In genomic region chr4:15159477-15160019, GRCh38 we compare ENCODE assay signal across 28 cellular contexts.
DNase-seq lines count a peak whose midpoint lies in the region; ATAC-seq and TF ChIP-seq lines count a peak whose summit lies in the region.
"Had no signal": no experiment of that assay in that cellular context is flagged by ENCODE, and none has a peak within 500 bp of the region (broad histone marks: within the 10 kb centered on the region; RNA-seq: fewer than 3 reads in every experiment).

No MANE protein-coding gene starts in this region.

- H3K4me3 ChIP-seq in BE2C (ENCODE audit: low read depth, low read length) = no peak overlapping the region
- H3K4me3 ChIP-seq in WERI-Rb-1 (ENCODE audit: low read depth, low read length) = no peak overlapping the region
- H3K4me3 ChIP-seq in esophagus squamous epithelium = no peak overlapping the region
- H3K4me3 ChIP-seq: BLaER1, breast epithelium, colonic mucosa, heart left ventricle, pancreas, testis had no signal

- WGBS in esophagus squamous epithelium, 2 donors = 85 to 90% methylated on average over 3 of the region's 3 CpGs

- TF ChIP-seq CTCF in BE2C (IDR thresholded peaks at IDR 0.05; ENCODE audit: low read depth, low read length) = 0 out of 2 replicates have a peak, but pooled peaks have one; percentile 6
- no peak for TF ChIP-seq CTCF in WERI-Rb-1 (IDR thresholded peaks at IDR 0.05; ENCODE audit: low read depth, low read length)
- TF ChIP-seq CTCF in esophagus squamous epithelium (IDR thresholded peaks at IDR 0.05) = no peak

- H3K9me3 ChIP-seq in BE2C (no peaks in the 10 kb centered on the region), WERI-Rb-1 (ENCODE audit: severe bottlenecking) (peaks cover 6% of the 10 kb centered on the region), esophagus squamous epithelium (no peaks in the 10 kb centered on the region)
- H3K9me3 ChIP-seq: BLaER1, breast epithelium, colonic mucosa, pancreas, testis had no signal

- no peaks in the 10 kb centered on the region for H3K36me3 ChIP-seq in BE2C
- H3K36me3 ChIP-seq in WERI-Rb-1 = no peaks in the 10 kb centered on the region
- H3K36me3 ChIP-seq in esophagus squamous epithelium = no peaks in the 10 kb centered on the region
- H3K36me3 ChIP-seq: BLaER1, breast epithelium, colonic mucosa, heart left ventricle, pancreas had no signal

- H3K27ac ChIP-seq in WERI-Rb-1 (peak overlapping the region; percentile 50), esophagus squamous epithelium (peak overlapping the region; percentile 27 to 84 (median 80))
- H3K27ac ChIP-seq: BLaER1, breast epithelium, colonic mucosa, foreskin keratinocyte, heart left ventricle, pancreas, testis had no signal

- no peaks in the 10 kb centered on the region for H3K4me1 ChIP-seq in BE2C
- H3K4me1 ChIP-seq in esophagus squamous epithelium = peaks cover 0 to 45% (median 8%) of the 10 kb centered on the region in 3 donors
- H3K4me1 ChIP-seq: BLaER1, breast epithelium, colonic mucosa, heart left ventricle, pancreas, testis had no signal

- ATAC-seq in GM18511 (IDR thresholded peaks at IDR 0.05; ENCODE audit: unreplicated experiment) (no peak), HG02759 (IDR thresholded peaks at IDR 0.05; ENCODE audit: unreplicated experiment) (no peak)
- ATAC-seq: heart left ventricle, pancreas had no signal

- DNase-seq in BE2C (no peak), WERI-Rb-1 (no peak), esophagus squamous epithelium (lab: John Stamatoyannopoulos, UW) (no peak), pons (ENCODE audit: low spot score) (peak; percentile 59), iPS-NIHi7 (ENCODE audit: extremely low spot score) (no peak)
- DNase-seq: activated CD4-positive, alpha-beta T cell treated with anti-CD3 and anti-CD28 coated beads for 4 hours; activated CD8-positive, alpha-beta memory T cell treated with anti-CD3 and anti-CD28 coated beads for 24 hours; activated T-cell treated with anti-CD3 and anti-CD28 coated beads for 4 hours; colonic mucosa; effector CD8-positive, alpha-beta T cell; EL; foreskin keratinocyte; heart left ventricle; IMR-90; NCI-H1436 treated with DMSO at 0.1 percent for 48 hours; NCI-H345; NCI-H748 treated with DMSO at 0.1 percent for 48 hours; pancreas; SHP77 treated with DMSO at 0.1 percent for 48 hours; stimulated activated CD4-positive, alpha-beta T cell treated with anti-CD3 and anti-CD28 coated beads, Interleukin-1b, Interleukin-23, amount 100 ng/mL, for 48 hours; stimulated activated naive CD4-positive, alpha-beta T cell treated with Interleukin-2 at 50 U/mL for 16 hours; SW 1271; T-helper 9 cell; testis had no signal

- H3K27me3 ChIP-seq in BE2C (no peaks in the 10 kb centered on the region), WERI-Rb-1 (ENCODE audit: insufficient read depth, low read depth, severe bottlenecking) (peaks cover 6% of the 10 kb centered on the region), esophagus squamous epithelium (no peaks in the 10 kb centered on the region)
- H3K27me3 ChIP-seq: BLaER1, breast epithelium, colonic mucosa, foreskin keratinocyte, heart left ventricle, pancreas, testis had no signal

- TF ChIP-seq POLR2A in esophagus squamous epithelium (IDR thresholded peaks at IDR 0.05) = no peak

- intact Hi-C loops in esophagus squamous epithelium (cut with DNase I) = no loop called here
